ENCODE assay signal across 27 cellular contexts in the genomic region with DNA sequence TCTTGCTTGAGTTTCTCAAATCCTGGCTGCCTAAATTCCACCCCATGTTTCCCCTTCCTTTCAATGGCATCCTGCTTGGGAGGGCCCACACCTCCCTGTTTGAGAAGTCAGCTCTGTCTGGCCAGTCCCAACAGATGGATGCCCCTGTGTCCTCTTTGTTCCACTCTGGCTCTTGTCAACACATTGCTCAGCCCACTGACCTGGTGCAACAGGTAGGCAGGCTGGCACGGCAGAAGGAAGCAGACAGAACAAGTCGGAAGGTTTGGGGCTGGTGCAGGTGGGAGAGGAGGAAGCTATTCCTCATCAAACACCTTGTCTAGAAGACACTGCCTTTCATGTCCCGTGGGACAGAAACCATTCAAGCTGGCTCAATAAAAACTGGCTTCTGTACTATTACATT. TPM values are rescaled to one million over a fixed set of nuclear protein-coding genes. Genes with fewer than 3 reads are reported as not detected.
"Had no signal": no experiment of that assay in that cellular context is flagged by ENCODE, and none has a peak within 500 bp of the region (broad histone marks: within the 10 kb centered on the region; RNA-seq: fewer than 3 reads in every experiment).

No MANE protein-coding gene starts in this region.

- H3K36me3 ChIP-seq: neural progenitor cell, right atrium auricular region had no signal

- H3K9me3 Mint-ChIP-seq: activated naive CD4-positive, alpha-beta T cell treated with anti-CD3 and anti-CD28 coated beads for 36 hours; activated naive CD8-positive, alpha-beta T cell treated with anti-CD3 and anti-CD28 coated beads, Interleukin-2, amount 10 ng/mL, durations not matched to agents 7 days and 5 days; immature natural killer cell; neural progenitor cell; stimulated activated naive CD8-positive, alpha-beta T cell treated with anti-CD3 and anti-CD28 coated beads, Interleukin-15, Interleukin-2, amounts not matched to agents 100 ng/mL and 50 ng/mL, for 24 hours had no signal

- H3K27ac Mint-ChIP-seq: activated CD4-positive, alpha-beta memory T cell treated with anti-CD3 and anti-CD28 coated beads for 36 hours; activated naive CD4-positive, alpha-beta T cell treated with anti-CD3 and anti-CD28 coated beads for 36 hours; activated naive CD8-positive, alpha-beta T cell treated with anti-CD3 and anti-CD28 coated beads, Interleukin-2, amount 10 ng/mL, durations not matched to agents 7 days and 5 days; dendritic cell treated with granulocyte-macrophage colony-stimulating factor and Interleukin-4, amounts not matched to agents 40 ng/mL and 50 ng/mL, for 4 days; immature natural killer cell; progenitor cell of endocrine pancreas; stimulated activated naive CD8-positive, alpha-beta T cell treated with anti-CD3 and anti-CD28 coated beads, Interleukin-15, Interleukin-2, amounts not matched to agents 100 ng/mL and 50 ng/mL, for 24 hours; T-helper 1 cell treated with Interleukin-12 subunit alpha and Interleukin-12 subunit beta and Interleukin-4 antibody, amounts not matched to agents 30 μg/mL and 1 μg/mL, for 36 hours had no signal

- H3K4me3 ChIP-seq: hepatocyte, lung, neural progenitor cell had no signal

- FAIRE-seq: endometrium had no signal

- H3K27me3 ChIP-seq: hepatocyte, right atrium auricular region had no signal

- H3K27me3 Mint-ChIP-seq: activated CD4-positive, alpha-beta memory T cell treated with anti-CD3 and anti-CD28 coated beads for 36 hours; stimulated activated naive CD8-positive, alpha-beta T cell treated with anti-CD3 and anti-CD28 coated beads, Interleukin-15, Interleukin-2, amounts not matched to agents 100 ng/mL and 50 ng/mL, for 24 hours had no signal

- DNase-seq: activated CD4-positive, alpha-beta memory T cell treated with anti-CD3 and anti-CD28 coated beads for 36 hours; activated CD4-positive, alpha-beta T cell treated with anti-CD3 and anti-CD28 coated beads for 48 hours; activated CD4-positive, CD25-positive, alpha-beta regulatory T cell; activated effector memory CD4-positive, alpha-beta T cell treated with Interleukin-2 at 50 U/mL for 16 hours; activated naive CD4-positive, alpha-beta T cell treated with anti-CD3 and anti-CD28 coated beads for 36 hours; activated naive CD8-positive, alpha-beta T cell treated with anti-CD3 and anti-CD28 coated beads, Interleukin-2, amount 10 ng/mL, durations not matched to agents 7 days and 5 days; activated T-cell treated with anti-CD3 and anti-CD28 coated beads, Interleukin-2, amount 50 U/mL, for 48 hours; amniotic stem cell; effector CD4-positive, alpha-beta T cell; erythroblast; foreskin melanocyte; glutamatergic neuron; immature natural killer cell; naive thymus-derived CD4-positive, alpha-beta T cell; stimulated activated CD4-positive, alpha-beta T cell treated with anti-CD3 and anti-CD28 coated beads, Interleukin-12 subunit alpha, Interleukin-12 subunit beta, amount 100 ng/mL, for 4 hours; stimulated activated CD4-positive, alpha-beta T cell treated with anti-CD3 and anti-CD28 coated beads, Interleukin-4, amount 100 ng/mL, for 4 hours; T1000 had no signal

- H3K36me3 Mint-ChIP-seq: activated CD4-positive, alpha-beta memory T cell treated with anti-CD3 and anti-CD28 coated beads for 36 hours; activated naive CD8-positive, alpha-beta T cell treated with anti-CD3 and anti-CD28 coated beads, Interleukin-2, amount 10 ng/mL, durations not matched to agents 7 days and 5 days; immature natural killer cell; neural progenitor cell had no signal

- H3K4me3 Mint-ChIP-seq: activated CD4-positive, alpha-beta memory T cell treated with anti-CD3 and anti-CD28 coated beads for 36 hours; activated naive CD4-positive, alpha-beta T cell treated with anti-CD3 and anti-CD28 coated beads for 36 hours; activated naive CD8-positive, alpha-beta T cell treated with anti-CD3 and anti-CD28 coated beads, Interleukin-2, amount 10 ng/mL, durations not matched to agents 7 days and 5 days; dendritic cell treated with granulocyte-macrophage colony-stimulating factor and Interleukin-4, amounts not matched to agents 40 ng/mL and 50 ng/mL, for 4 days; immature natural killer cell; naive thymus-derived CD4-positive, alpha-beta T cell; neural progenitor cell; stimulated activated naive CD8-positive, alpha-beta T cell treated with anti-CD3 and anti-CD28 coated beads, Interleukin-15, Interleukin-2, amounts not matched to agents 100 ng/mL and 50 ng/mL, for 24 hours; T-helper 1 cell treated with Interleukin-12 subunit alpha and Interleukin-12 subunit beta and Interleukin-4 antibody, amounts not matched to agents 30 μg/mL and 1 μg/mL, for 36 hours had no signal

- ATAC-seq: left lobe of liver; naive thymus-derived CD4-positive, alpha-beta T cell had no signal

- H3K27ac ChIP-seq: hepatocyte, neural progenitor cell had no signal

- H3K9me3 ChIP-seq: right atrium auricular region had no signal

RNA-seq across cellular contexts. Expression of a gene that starts 22.7 kb away (rescaled TPM):
- total RNA-seq: hepatocyte had no signal
